1 cellular context compared by ENCODE assay signal in genomic region chr6:30130887-30131862, GRCh38.
TF ChIP-seq lines count a peak whose summit lies in the region.

No MANE protein-coding gene starts in this region.

TF ChIP-seq in A549, 52 proteins besides CTCF, POLR2A, EP300 and RAD21:
- TF ChIP-seq, protein P1, sequence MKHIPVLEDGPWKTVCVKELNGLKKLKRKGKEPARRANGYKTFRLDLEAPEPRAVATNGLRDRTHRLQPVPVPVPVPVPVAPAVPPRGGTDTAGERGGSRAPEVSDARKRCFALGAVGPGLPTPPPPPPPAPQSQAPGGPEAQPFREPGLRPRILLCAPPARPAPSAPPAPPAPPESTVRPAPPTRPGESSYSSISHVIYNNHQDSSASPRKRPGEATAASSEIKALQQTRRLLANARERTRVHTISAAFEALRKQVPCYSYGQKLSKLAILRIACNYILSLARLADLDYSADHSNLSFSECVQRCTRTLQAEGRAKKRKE (CRISPR knock-in tag; IDR thresholded peaks at IDR 0.05; ENCODE audit: low read depth) = no peak
- TF ChIP-seq SREBF2 (IDR thresholded peaks at IDR 0.05) (no peak), SMC3 (IDR thresholded peaks at IDR 0.05) (peak; percentile 89), MAZ (IDR thresholded peaks at IDR 0.05; ENCODE audit: borderline replicate concordance, low read depth, low read length) (no peak), HDAC2 (IDR thresholded peaks at IDR 0.05) (no peak)
TF ChIP-seq in A549: peak in this region for 1.
